ENCODE assay signal across 21 cellular contexts in the genomic region with DNA sequence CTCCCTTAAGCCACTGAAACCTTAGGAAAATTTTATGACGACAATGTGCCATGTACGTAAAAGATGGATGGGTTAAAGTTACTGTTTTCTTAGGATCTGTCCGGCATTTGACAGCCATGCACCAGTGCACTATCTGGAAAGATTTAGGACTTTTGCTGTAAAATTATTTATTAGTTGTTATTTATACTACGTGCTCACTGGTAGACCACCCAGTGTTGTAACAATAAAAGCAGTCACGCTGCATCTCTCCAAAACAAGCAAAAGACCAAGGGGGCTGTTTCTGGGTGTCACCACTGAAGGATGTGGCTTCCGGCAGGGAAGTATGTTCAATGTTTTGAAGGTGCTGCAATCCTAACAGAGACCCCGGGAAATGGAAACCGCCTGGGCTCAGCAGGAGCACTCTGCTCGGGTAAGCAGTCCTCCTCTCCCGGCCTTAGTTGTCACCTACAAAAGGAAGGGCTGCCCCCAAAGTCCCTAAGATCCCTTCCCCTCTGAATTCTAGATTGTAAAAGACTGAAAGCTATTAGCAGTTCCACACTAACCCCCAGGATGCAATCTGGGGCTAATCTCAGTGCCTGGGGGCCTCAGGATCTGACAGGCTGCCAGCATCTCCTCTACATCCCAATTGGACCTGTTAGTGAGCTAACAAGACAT. TPM values are rescaled to one million over a fixed set of nuclear protein-coding genes. Genes with fewer than 3 reads are reported as not detected.
DNase-seq lines count a peak whose midpoint lies in the region; ATAC-seq and TF ChIP-seq lines count a peak whose summit lies in the region.
"Had no signal": no experiment of that assay in that cellular context is flagged by ENCODE, and none has a peak within 500 bp of the region (broad histone marks: within the 10 kb centered on the region; RNA-seq: fewer than 3 reads in every experiment).

No MANE protein-coding gene starts in this region.

- TF ChIP-seq CTCF in hepatocyte (IDR thresholded peaks at IDR 0.05; ENCODE audit: poor library complexity) (no peak), osteoblast (IDR thresholded peaks at IDR 0.05; ENCODE audit: extremely low read depth, low read depth, low read length) (no peak)

- H3K27me3 ChIP-seq in H7 (ENCODE audit: control insufficient read depth, insufficient read depth, low read length) (no peaks in the 10 kb centered on the region), SJCRH30 (no peaks in the 10 kb centered on the region), hepatocyte (no peaks in the 10 kb centered on the region), osteoblast (ENCODE audit: insufficient read depth, low read length) (no peaks in the 10 kb centered on the region)
- H3K27me3 ChIP-seq: BLaER1 treated with 17β-estradiol and CSF1 and Interleukin-3, amounts not matched to agents 10 nM and 100 nM had no signal

- no peaks in the 10 kb centered on the region for H3K4me1 Mint-ChIP-seq in natural killer cell treated with Interleukin-12 subunit alpha and Interleukin-12 subunit beta and Interleukin-15 and Interleukin-18, amount 100 ng/mL, for 72 hours (ENCODE audit: low read depth in 2 of 2)
- H3K4me1 Mint-ChIP-seq: H9 had no signal

- peak; percentile 37 for DNase-seq in H7
- DNase-seq in SJCRH30, result peak; percentile 30 to 52
- no peak for DNase-seq in hepatocyte (ENCODE audit: low spot score)
- peak; percentile 70 for DNase-seq in osteoblast (ENCODE audit: insufficient read length, low spot score, missing footprints)
- DNase-seq in NCI-H1694 (lab: John Stamatoyannopoulos, UW), result no peak
- DNase-seq in natural killer cell treated with Interleukin-12 subunit alpha and Interleukin-12 subunit beta and Interleukin-15 and Interleukin-18, amount 100 ng/mL, for 72 hours (ENCODE audit: low spot score), result no peak
- DNase-seq: Calu3; CD8-positive, alpha-beta T cell; DMS53; H9; NCI-H1048; NCI-H1436 treated with DMSO at 0.1 percent for 48 hours; NCI-H2081; NCI-H446 treated with DMSO at 0.1 percent for 48 hours; OCI-M1; SHP77 treated with DMSO at 0.1 percent for 48 hours had no signal

- H3K36me3 ChIP-seq in H7 (replicated peaks; ENCODE audit: control insufficient read depth, insufficient read depth, low read length) (no peaks in the 10 kb centered on the region), SJCRH30 (no peaks in the 10 kb centered on the region), hepatocyte (replicated peaks; ENCODE audit: insufficient read depth, low read depth) (no peaks in the 10 kb centered on the region), osteoblast (ENCODE audit: insufficient read depth, low read length) (no peaks in the 10 kb centered on the region)
- H3K36me3 ChIP-seq: BLaER1 treated with 17β-estradiol and CSF1 and Interleukin-3, amounts not matched to agents 10 nM and 100 nM had no signal

- H3K4me1 ChIP-seq in SJCRH30, result peaks cover 5% of the 10 kb centered on the region
- H3K4me1 ChIP-seq in hepatocyte (ENCODE audit: insufficient read depth), result peaks cover 6% of the 10 kb centered on the region
- no peaks in the 10 kb centered on the region for H3K4me1 ChIP-seq in osteoblast (ENCODE audit: insufficient read depth, low read length)
- H3K4me1 ChIP-seq: BLaER1 treated with 17β-estradiol and CSF1 and Interleukin-3, amounts not matched to agents 10 nM and 100 nM had no signal

- H2AFZ ChIP-seq in hepatocyte, result no peak overlapping the region
- no peak overlapping the region for H2AFZ ChIP-seq in osteoblast (ENCODE audit: low read length)

- no peak overlapping the region for H3K4me3 ChIP-seq in H7 (ENCODE audit: insufficient read depth, low read depth, low read length)
- peak overlapping the region; percentile 24 for H3K4me3 ChIP-seq in SJCRH30
- no peak overlapping the region for H3K4me3 ChIP-seq in hepatocyte
- no peak overlapping the region for H3K4me3 ChIP-seq in osteoblast (ENCODE audit: insufficient read depth, low read length)
- H3K4me3 ChIP-seq: BLaER1 treated with 17β-estradiol and CSF1 and Interleukin-3, amounts not matched to agents 10 nM and 100 nM had no signal

- H3K4me3 Mint-ChIP-seq in natural killer cell treated with Interleukin-12 subunit alpha and Interleukin-12 subunit beta and Interleukin-15 and Interleukin-18, amount 100 ng/mL, for 72 hours, result no peak overlapping the region
- H3K4me3 Mint-ChIP-seq: CD8-positive, alpha-beta T cell; H9 had no signal

- H3K27ac ChIP-seq in SJCRH30 (no peak overlapping the region), hepatocyte (peak overlapping the region; percentile 45), osteoblast (ENCODE audit: low read depth, low read length) (no peak overlapping the region)
- H3K27ac ChIP-seq: BLaER1 treated with 17β-estradiol and CSF1 and Interleukin-3, amounts not matched to agents 10 nM and 100 nM; HL-60 had no signal

- no peaks in the 10 kb centered on the region for H3K9me2 ChIP-seq in hepatocyte (replicated peaks; ENCODE audit: insufficient read depth)

- H4K20me1 ChIP-seq in hepatocyte (ENCODE audit: insufficient read depth, poor library complexity, severe bottlenecking) (no peaks in the 10 kb centered on the region), osteoblast (ENCODE audit: insufficient read depth, low read length) (no peaks in the 10 kb centered on the region)
- H4K20me1 ChIP-seq: BLaER1 treated with 17β-estradiol and CSF1 and Interleukin-3, amounts not matched to agents 10 nM and 100 nM had no signal

- H3K79me2 ChIP-seq in hepatocyte (no peaks in the 10 kb centered on the region), osteoblast (ENCODE audit: insufficient read depth, low read length) (no peaks in the 10 kb centered on the region)

- no peaks in the 10 kb centered on the region for H3K36me3 Mint-ChIP-seq in natural killer cell treated with Interleukin-12 subunit alpha and Interleukin-12 subunit beta and Interleukin-15 and Interleukin-18, amount 100 ng/mL, for 72 hours

- no peak for ATAC-seq in HG02981 (IDR thresholded peaks at IDR 0.05; ENCODE audit: unreplicated experiment)
- no peak for ATAC-seq in natural killer cell treated with Interleukin-12 subunit alpha and Interleukin-12 subunit beta and Interleukin-15 and Interleukin-18, amount 100 ng/mL, for 72 hours
- ATAC-seq: CD8-positive, alpha-beta T cell had no signal

- no peak overlapping the region for H3K27ac Mint-ChIP-seq in natural killer cell treated with Interleukin-12 subunit alpha and Interleukin-12 subunit beta and Interleukin-15 and Interleukin-18, amount 100 ng/mL, for 72 hours
- H3K27ac Mint-ChIP-seq: CD8-positive, alpha-beta T cell had no signal

- no peaks in the 10 kb centered on the region for H3K9me3 ChIP-seq in SJCRH30 (replicated peaks)
- no peaks in the 10 kb centered on the region for H3K9me3 ChIP-seq in hepatocyte (ENCODE audit: low read depth)
- H3K9me3 ChIP-seq in osteoblast (ENCODE audit: low read depth, low read length), result no peaks in the 10 kb centered on the region

- WGBS in hepatocyte (ENCODE audit: low lambda C conversion rate, missing lambda C conversion rate), result 50% methylated on average over 10 of the region's 10 CpGs

- no peaks in the 10 kb centered on the region for H3K9me3 Mint-ChIP-seq in natural killer cell treated with Interleukin-12 subunit alpha and Interleukin-12 subunit beta and Interleukin-15 and Interleukin-18, amount 100 ng/mL, for 72 hours

- H3K27me3 Mint-ChIP-seq in natural killer cell treated with Interleukin-12 subunit alpha and Interleukin-12 subunit beta and Interleukin-15 and Interleukin-18, amount 100 ng/mL, for 72 hours, result peaks cover 0 to 5% of the 10 kb centered on the region in 2 donors

- no peak overlapping the region for H3K4me2 ChIP-seq in hepatocyte
- H3K4me2 ChIP-seq in osteoblast (ENCODE audit: insufficient read depth, low read length), result no peak overlapping the region
- H3K4me2 ChIP-seq: BLaER1 treated with 17β-estradiol and CSF1 and Interleukin-3, amounts not matched to agents 10 nM and 100 nM had no signal

RNA-seq across cellular contexts. Expression of a gene that starts 38.6 kb away (rescaled TPM):
- 0.21 and 0.48 TPM in 2 replicates for total RNA-seq in H7 (2014; rRNA removed; shearing (Covaris generic))
- not detected in 2 replicates for total RNA-seq in SJCRH30 (2014; rRNA removed; shearing (Covaris generic))
- total RNA-seq in hepatocyte, result not detected in 2 replicates
- 0.04 and 0.17 TPM in 2 replicates for polyA plus RNA-seq in hepatocyte
- total RNA-seq in osteoblast, result under 0.01 TPM in 2 replicates
- not detected for total RNA-seq in natural killer cell treated with Interleukin-12 subunit alpha and Interleukin-12 subunit beta and Interleukin-15 and Interleukin-18, amount 100 ng/mL, for 72 hours
- total RNA-seq: Calu3, HT1080, MCF 10A had no signal

RNA-seq across cellular contexts. Expression of a gene that starts 54.8 kb away (rescaled TPM):
- 23.8 and 28.2 TPM in 2 replicates for total RNA-seq in H7 (2014; rRNA removed; shearing (Covaris generic))
- total RNA-seq in SJCRH30 (2014; rRNA removed; shearing (Covaris generic)), result 39.7 and 44.2 TPM in 2 replicates
- total RNA-seq in hepatocyte, result 63.8 and 84.2 TPM in 2 replicates
- polyA plus RNA-seq in hepatocyte, result 127 and 147 TPM in 2 replicates
- total RNA-seq in osteoblast, result 54.6 and 59.5 TPM in 2 replicates
- total RNA-seq in natural killer cell treated with Interleukin-12 subunit alpha and Interleukin-12 subunit beta and Interleukin-15 and Interleukin-18, amount 100 ng/mL, for 72 hours, result 10 to 100 TPM; 39.5 to 77.1 TPM

Comparison
In these comparisons a context has a peak if more than half of its experiments do, and no peak if none do; other contexts are left out.
1. DNase-seq: peak in H7 (single experiment), SJCRH30 (2 of 2) and osteoblast (single experiment); none in hepatocyte (single experiment), NCI-H1694 (single experiment) and natural killer cell treated with Interleukin-12 subunit alpha and Interleukin-12 subunit beta and Interleukin-15 and Interleukin-18, amount 100 ng/mL, for 72 hours (single experiment).